In the genomic region with DNA sequence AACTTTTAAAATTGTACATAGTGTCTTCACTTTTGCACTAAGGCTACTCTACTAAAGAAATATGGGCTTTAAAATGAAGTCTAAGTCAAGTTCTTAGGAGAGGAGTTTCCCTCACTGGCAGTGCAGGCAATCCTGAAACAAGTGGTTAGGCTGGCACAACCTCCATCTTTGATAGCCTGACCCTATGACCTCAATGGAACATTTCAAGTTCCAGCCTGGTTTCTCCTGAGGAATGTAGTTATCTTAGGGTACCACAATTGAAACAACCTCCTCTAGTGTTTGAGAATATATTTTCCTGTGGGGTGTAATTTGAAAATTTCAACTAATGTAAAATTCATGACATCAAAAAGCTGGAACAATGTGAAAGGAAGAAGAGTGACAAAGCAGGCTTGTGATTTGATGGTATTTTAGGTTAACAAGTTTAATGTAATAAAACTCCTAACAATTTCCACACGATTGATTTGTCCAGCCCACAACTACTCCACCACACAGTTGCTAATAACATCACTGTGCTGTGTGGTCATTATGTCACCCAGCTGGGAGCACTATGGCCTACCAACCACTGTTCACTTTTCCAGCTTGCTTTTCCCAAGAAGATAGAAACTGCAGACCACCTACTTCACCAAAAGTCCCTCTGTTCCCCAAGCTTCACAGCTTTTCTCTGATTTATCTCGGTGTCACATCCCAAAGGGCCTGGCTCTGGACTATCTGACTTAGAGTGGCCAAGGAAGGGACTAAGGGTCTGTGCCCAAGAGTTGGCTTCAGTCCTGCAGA, we compare ENCODE assay signal across 8 cellular contexts. TPM values are rescaled to one million over a fixed set of nuclear protein-coding genes. Genes with fewer than 3 reads are reported as not detected.
DNase-seq lines count a peak whose midpoint lies in the region; ATAC-seq, FAIRE-seq and TF ChIP-seq lines count a peak whose summit lies in the region.

No MANE protein-coding gene starts in this region.

- H3K36me3 ChIP-seq in trophoblast cell (ENCODE audit: control insufficient read depth in 1 of 2, insufficient read depth in 2 of 2, low read length in 2 of 2) = peaks cover 1 to 8% of the 10 kb centered on the region in 2 experiments

- H3K4me3 ChIP-seq in WI38 (ENCODE audit: low read depth, low read length) (peak overlapping the region; percentile 92), trophoblast cell (ENCODE audit: low read depth, low read length) (peak overlapping the region; percentile 95)

- no peaks in the 10 kb centered on the region for H3K9me3 ChIP-seq in trophoblast cell (ENCODE audit: insufficient read depth, low read depth, low read length)

- H3K23ac ChIP-seq in trophoblast cell (ENCODE audit: low read length) = peak overlapping the region; percentile 50

- no CpG with 5 or more reads among the region's 2 CpGs for WGBS in trophoblast cell (ENCODE audit: extremely low coverage, insufficient coverage, insufficient read length)

- no peak overlapping the region for H3K18ac ChIP-seq in trophoblast cell (ENCODE audit: low read length)

- intact Hi-C loops in posterior cingulate gyrus (cut with DNase I) = loop anchor here (5.0 kb wide), 1 partner anchor 124 kb away; no protein-coding TSS in a partner anchor

- H4K91ac ChIP-seq in trophoblast cell (ENCODE audit: low read depth, low read length) = no peak overlapping the region

- H3K4me2 ChIP-seq in trophoblast cell (ENCODE audit: low read length) = peak overlapping the region; percentile 96

- H2BK120ac ChIP-seq in trophoblast cell (ENCODE audit: insufficient read depth, low read length, poor library complexity) = no peak overlapping the region

- FAIRE-seq in GM19239 (lab: Jason Lieb, UNC) = no peak

- ATAC-seq in GM18907 (IDR thresholded peaks at IDR 0.05; ENCODE audit: unreplicated experiment) = no peak

- peaks cover 7 to 18% of the 10 kb centered on the region in 2 experiments for H3K4me1 ChIP-seq in trophoblast cell (ENCODE audit: control insufficient read depth in 1 of 2, insufficient read depth in 2 of 2, low read length in 2 of 2)

- H3K79me2 ChIP-seq in trophoblast cell (ENCODE audit: control insufficient read depth, insufficient read depth, low read length, poor library complexity) = peaks cover 25% of the 10 kb centered on the region

- peak overlapping the region; percentile 4 for H2BK5ac ChIP-seq in trophoblast cell (ENCODE audit: low read depth, low read length, poor library complexity)

- H3K4ac ChIP-seq in trophoblast cell (ENCODE audit: low read depth, low read length) = peak overlapping the region; percentile 90

- H2AFZ ChIP-seq in trophoblast cell (ENCODE audit: insufficient read depth, low read length, poor library complexity) = no peak overlapping the region

- DNase-seq in EH (ENCODE audit: low read depth) (peak; percentile 50), glomerular visceral epithelial cell (ENCODE audit: extremely low spot score) (peak; percentile 59), trophoblast cell (no peak), posterior cingulate gyrus (no peak), GM19239 (ENCODE audit: insufficient read length, low spot score) (no peak)
- DNase-seq in activated effector memory CD4-positive, alpha-beta T cell treated with anti-CD3 and anti-CD28 coated beads, Interleukin-2, amount 50 U/mL, for 16 hours = no peak

- no peak overlapping the region for H2AK5ac ChIP-seq in trophoblast cell (ENCODE audit: low read length)

- no peak overlapping the region for H4K12ac ChIP-seq in trophoblast cell (ENCODE audit: low read depth, low read length)

- H3K9ac ChIP-seq in trophoblast cell (ENCODE audit: low read length) = peak overlapping the region; percentile 94

- no peak overlapping the region for H3K27ac ChIP-seq in trophoblast cell (ENCODE audit: low read depth, low read length)

- no peak for TF ChIP-seq CTCF in WI38 (IDR thresholded peaks at IDR 0.05; ENCODE audit: low read depth, low read length)

- no peak overlapping the region for H2BK12ac ChIP-seq in trophoblast cell (ENCODE audit: low read length)

- peaks cover 24% of the 10 kb centered on the region for H3K79me1 ChIP-seq in trophoblast cell (ENCODE audit: low read length)

- H4K8ac ChIP-seq in trophoblast cell (ENCODE audit: low read depth, low read length) = no peak overlapping the region

- no peaks in the 10 kb centered on the region for H3K27me3 ChIP-seq in trophoblast cell (ENCODE audit: insufficient read depth, low read length)

- peak overlapping the region; percentile 73 for H3K14ac ChIP-seq in trophoblast cell (ENCODE audit: low read length)

RNA-seq across cellular contexts. Expression of a gene that starts 1.8 kb away (rescaled TPM):
- polyA plus RNA-seq in trophoblast cell (2013) = 60.2 and 61.6 TPM in 2 replicates

Comparison
In these comparisons a context has a peak if more than half of its experiments do, and no peak if none do; other contexts are left out.
1. DNase-seq: peak in EH (single experiment) and glomerular visceral epithelial cell (single experiment); none in trophoblast cell (0 of 2), posterior cingulate gyrus (0 of 10), GM19239 (single experiment) and activated effector memory CD4-positive, alpha-beta T cell treated with anti-CD3 and anti-CD28 coated beads, Interleukin-2, amount 50 U/mL, for 16 hours (single experiment).